8 cellular contexts compared by ENCODE assay signal in the genomic region with DNA sequence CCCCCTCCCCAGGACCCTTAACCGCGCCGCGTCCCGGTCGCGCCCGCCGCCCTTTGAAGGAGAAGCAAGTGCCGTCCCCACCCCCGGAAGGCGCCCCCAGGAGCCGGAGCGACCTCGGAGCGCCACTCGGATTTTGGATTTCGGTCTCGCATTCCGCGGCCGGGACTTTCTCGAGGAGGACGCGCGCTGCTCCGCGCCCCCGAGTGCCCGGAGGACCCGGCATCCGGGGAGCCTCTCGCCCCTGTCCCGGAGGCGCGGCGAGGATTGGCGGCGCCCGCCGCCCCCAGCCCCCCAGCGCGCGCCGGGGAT. TPM values are rescaled to one million over a fixed set of nuclear protein-coding genes. Genes with fewer than 3 reads are reported as not detected.
DNase-seq lines count a peak whose midpoint lies in the region; ATAC-seq, FAIRE-seq and TF ChIP-seq lines count a peak whose summit lies in the region.

No MANE protein-coding gene starts in this region.

- H3K36me3 ChIP-seq in cardiac muscle cell: peaks cover 16% of the 10 kb centered on the region
- peaks cover 53% of the 10 kb centered on the region; the same call in 1 of the 3 replicates for H3K36me3 ChIP-seq in K562 (ENCODE audit: control insufficient read depth, insufficient read depth, low read length)
- H3K36me3 ChIP-seq in lung (ENCODE audit: control insufficient read depth in 2 of 2, insufficient read depth in 2 of 2, low read length in 2 of 2): peaks cover 13 to 37% of the 10 kb centered on the region in 2 donors
- peaks cover 12 to 36% (median 26%) of the 10 kb centered on the region in 4 donors for H3K36me3 ChIP-seq in upper lobe of left lung

- H3K79me2 ChIP-seq in K562 (ENCODE audit: control insufficient read depth, insufficient read depth, low read length): peaks cover 62% of the 10 kb centered on the region

- no peak for TF ChIP-seq EP300 in K562 (IDR thresholded peaks at IDR 0.05; ENCODE audit: low read length)
- TF ChIP-seq EP300 in upper lobe of left lung (IDR thresholded peaks at IDR 0.05): no peak

- CTCF ChIA-PET in K562 (lab: Yijun Ruan, JAX; ENCODE audit: low intra/inter-chr PET ratio): interaction anchor here (0.7 kb wide), 1 partner anchor 162 kb away, joined by 6 read pairs; no protein-coding TSS in a partner anchor

- peak overlapping the region; percentile 79 to 96 for H3K9ac ChIP-seq in K562 (ENCODE audit: insufficient read depth in 1 of 2, low read depth in 2 of 2, low read length in 2 of 2)

- TF ChIP-seq CTCF in cardiac muscle cell (IDR thresholded peaks at IDR 0.05; ENCODE audit: low read depth, low read length) (no peak), K562 (IDR thresholded peaks at IDR 0.05 in 2 of 3, conservative IDR thresholded peaks at IDR 0.05 in 1 of 3; ENCODE audit: insufficient read depth in 2 of 3, low read depth in 1 of 3, low read length in 3 of 3) (no peak), lung (IDR thresholded peaks at IDR 0.05; ENCODE audit: control extremely low read depth, extremely low read depth) (no peak), upper lobe of left lung (IDR thresholded peaks at IDR 0.05) (peak in 1 of 6 experiments; percentile 4)

- H2AFZ ChIP-seq in K562 (ENCODE audit: low read depth, low read length): no peak overlapping the region

- H4K20me1 ChIP-seq in K562 (replicated peaks; ENCODE audit: control insufficient read depth, insufficient read depth, low read length): 0 out of 2 replicates have a peak, but pooled peaks cover under 1% of the 10 kb centered on the region

- in situ Hi-C loops in K562 (cut with MboI): loop anchor here (25.0 kb wide), 1 partner anchor 488 kb away; a partner anchor contains a TSS

- POLR2A ChIA-PET in K562 (lab: Yijun Ruan, JAX): interaction anchor here (0.6 to 1.0 kb wide), 3 partner anchors 17 to 340 kb away, joined by 3 to 8 read pairs (median 4); a partner anchor contains a TSS

- ATAC-seq in K562: no peak
- no peak for ATAC-seq in lung (ENCODE audit: insufficient read depth, low FRiP score)
- no peak for ATAC-seq in upper lobe of left lung (ENCODE audit: low FRiP score in 2 of 2)
- no peak for ATAC-seq in GM21423 (IDR thresholded peaks at IDR 0.05; ENCODE audit: unreplicated experiment)

- no peaks in the 10 kb centered on the region for H3K9me3 ChIP-seq in cardiac muscle cell (ENCODE audit: low read depth)
- no peaks in the 10 kb centered on the region for H3K9me3 ChIP-seq in K562 (replicated peaks; ENCODE audit: control insufficient read depth, insufficient read depth, low read depth, low read length)
- no peaks in the 10 kb centered on the region for H3K9me3 ChIP-seq in lung (ENCODE audit: control insufficient read depth in 2 of 2, insufficient read depth in 1 of 2, low read length in 1 of 2)
- H3K9me3 ChIP-seq in upper lobe of left lung: peaks cover 0 to 4% (median 0%) of the 10 kb centered on the region in 4 donors

- no peaks in the 10 kb centered on the region for H3K27me3 ChIP-seq in cardiac muscle cell
- H3K27me3 ChIP-seq in K562 (ENCODE audit: control insufficient read depth in 2 of 2, insufficient read depth in 2 of 2, low read length in 2 of 2): no peaks in the 10 kb centered on the region
- H3K27me3 ChIP-seq in lung (ENCODE audit: control insufficient read depth, insufficient read depth): no peaks in the 10 kb centered on the region
- H3K27me3 ChIP-seq in upper lobe of left lung: no peaks in the 10 kb centered on the region

- H3K4me3 ChIP-seq in cardiac muscle cell (peak overlapping the region; percentile 92), K562 (peak overlapping the region; percentile 93), lung (peak overlapping the region; percentile 94), upper lobe of left lung (peak overlapping the region; percentile 75 to 97 (median 92))

- H3K4me2 ChIP-seq in K562 (ENCODE audit: insufficient read depth, low read length): peak overlapping the region; percentile 84

- peak overlapping the region; percentile 91 for H3K27ac ChIP-seq in cardiac muscle cell
- peak overlapping the region; percentile 82 for H3K27ac ChIP-seq in K562 (ENCODE audit: extremely low read depth, low read depth, low read length)
- peak overlapping the region; percentile 92 to 98 for H3K27ac ChIP-seq in lung (ENCODE audit: low read depth in 1 of 2, low read length in 1 of 2)
- H3K27ac ChIP-seq in upper lobe of left lung: peak overlapping the region; percentile 97 to 100 (median 100)

- no peak for FAIRE-seq in K562 (lab: Jason Lieb, UNC)

- intact Hi-C loops in cardiac septum (cut with DNase I): loop anchor here (1.0 kb wide), 1 partner anchor 16 kb away; no protein-coding TSS in a partner anchor
- intact Hi-C loops in K562 (cut with micrococcal nuclease): loop anchor here (1.0 kb wide), 1 partner anchor 16 kb away; no protein-coding TSS in a partner anchor

- H3K4me1 ChIP-seq in cardiac muscle cell (ENCODE audit: low read depth): peaks cover 14% of the 10 kb centered on the region
- H3K4me1 ChIP-seq in K562 (replicated peaks in 1 of 2; ENCODE audit: control insufficient read depth in 2 of 2, insufficient read depth in 2 of 2, low read length in 2 of 2): peaks cover 37 to 95% of the 10 kb centered on the region in 2 experiments
- H3K4me1 ChIP-seq in lung (ENCODE audit: control insufficient read depth in 2 of 2, insufficient read depth in 2 of 2, low read length in 2 of 2): peaks cover 7 to 30% of the 10 kb centered on the region in 2 donors
- H3K4me1 ChIP-seq in upper lobe of left lung: peaks cover 45 to 64% (median 57%) of the 10 kb centered on the region in 4 donors

- DNase-seq in cardiac muscle cell (ENCODE audit: low read depth in 1 of 2, low spot score in 1 of 2) (no peak), cardiac septum (ENCODE audit: low spot score) (no peak), K562 (ENCODE audit: extremely low read depth in 1 of 4, low spot score in 3 of 4) (no peak), lung (ENCODE audit: low spot score) (no peak), upper lobe of left lung (no peak), NCI-H2196 treated with DMSO at 0.1 percent for 48 hours (lab: John Stamatoyannopoulos, UW; ENCODE audit: unreplicated experiment) (no peak), EL (no peak)

- TF ChIP-seq RAD21 in K562 (CRISPR knock-in tag; conservative IDR thresholded peaks at IDR 0.05 in 1 of 2, IDR thresholded peaks at IDR 0.05 in 1 of 2): no peak

- WGBS in K562 (ENCODE audit: insufficient coverage, low coverage, missing lambda C conversion rate): 0% methylated on average over 15 of the region's 45 CpGs
- 0 to 1% methylated on average over 33 to 45 of the region's 45 CpGs for WGBS in lung, 2 donors
- WGBS in upper lobe of left lung, 2 donors: 0% methylated on average over 6 of the region's 45 CpGs; no CpG with 5 or more reads in 1 of the 2 donors

- BruUV-seq in K562 (replicated peaks; lab: Mats Ljungman, UMichigan): no TSS peak

- H3K9me1 ChIP-seq in K562 (ENCODE audit: control insufficient read depth, insufficient read depth, low read length): no peaks in the 10 kb centered on the region

- no peak for TF ChIP-seq POLR2A in K562 (conservative IDR thresholded peaks at IDR 0.05)
- peak in 1 of 4 donors; percentile 7 for TF ChIP-seq POLR2A in upper lobe of left lung (IDR thresholded peaks at IDR 0.05)

RNA-seq across cellular contexts. Expression of a gene that starts 1.6 kb away (rescaled TPM):
- total RNA-seq in cardiac muscle cell (45.6 and 89.2 TPM in 2 replicates), cardiac septum (97.5 TPM), K562 (2014; rRNA removed) (13.5 and 20.8 TPM in 2 replicates), K562 (2014; rRNA removed; fragmentation: Illumina TruSeq; extraction: Trizol) (3.9 and 4.8 TPM in 2 replicates), K562 (2015; rRNA removed; fragmentation: Illumina TruSeq; extraction: Trizol) (10.1 and 11.0 TPM in 2 replicates), K562 (2021) (120 and 121 TPM in 2 replicates), lung (100 to 1,000 TPM in 1 of 2 donors, 10 to 100 TPM in 1; 39.7 to 185 TPM), upper lobe of left lung (100 to 1,000 TPM in 2 of 6 donors, 10 to 100 TPM in 4; 33.5 to 176 (median 75.9) TPM)
- polyA plus RNA-seq in cardiac muscle cell (58.1 and 76.0 TPM in 2 replicates), K562 (2011; rRNA removed) (7.0 and 10.2 TPM in 2 replicates), K562 (2014; fragmentation: Illumina TruSeq; extraction: Trizol) (20.5 and 38.3 TPM in 2 replicates), K562 (2014; fragmentation: Nextera tagmentation; extraction: Ambion mirVana) (1 to 10 TPM in 1 of 2 experiments, under 1 TPM in 1; 0.17 to 1.5 TPM), K562 (2014; rRNA removed) (41.3 and 44.6 TPM in 2 replicates), lung (10 to 100 TPM; 49.3 to 68.0 TPM)
- total RNA-seq in K562 (2011; cell fraction: chromatin; rRNA removed; ENCODE audit: low replicate concordance): 30.7 and 106 TPM in 2 replicates
- total RNA-seq in K562 (2011; cell fraction: nucleolus; rRNA removed): 81.7 and 90.7 TPM in 2 replicates
- 55.1 and 88.1 TPM in 2 replicates for total RNA-seq in K562 (2011; cell fraction: nucleoplasm; rRNA removed)
- 14.0 and 26.8 TPM in 2 replicates for polyA plus RNA-seq in K562 (2011; cell fraction: cytosol; rRNA removed)
- polyA plus RNA-seq in K562 (2011; cell fraction: nucleus; rRNA removed): 44.8 and 87.0 TPM in 2 replicates
- 29.5 and 39.8 TPM in 2 replicates for polyA plus RNA-seq in K562 (2012)
- polyA minus RNA-seq in K562 (2011; rRNA and poly(A)+ RNA removed): 2.7 and 3.0 TPM in 2 replicates
- polyA minus RNA-seq in K562 (2011; cell fraction: cytosol; rRNA and poly(A)+ RNA removed): 29.9 and 43.2 TPM in 2 replicates
- polyA minus RNA-seq in K562 (2011; cell fraction: nucleus; rRNA and poly(A)+ RNA removed): 28.0 and 34.2 TPM in 2 replicates

RNA-seq across cellular contexts. Expression of a gene that starts 8.4 kb away (rescaled TPM):
- total RNA-seq in cardiac muscle cell (188 and 355 TPM in 2 replicates), cardiac septum (486 TPM), K562 (2014; rRNA removed) (135 and 145 TPM in 2 replicates), K562 (2014; rRNA removed; fragmentation: Illumina TruSeq; extraction: Trizol) (3.9 and 4.6 TPM in 2 replicates), K562 (2015; rRNA removed; fragmentation: Illumina TruSeq; extraction: Trizol) (65.2 and 73.0 TPM in 2 replicates), K562 (2021) (409 and 434 TPM in 2 replicates), lung (100 to 1,000 TPM in 1 of 2 donors, 10 to 100 TPM in 1; 27.1 to 217 TPM), upper lobe of left lung (100 to 1,000 TPM in 3 of 6 donors, 10 to 100 TPM in 3; 56.0 to 187 (median 113) TPM)
- polyA plus RNA-seq in cardiac muscle cell (505 and 638 TPM in 2 replicates), K562 (2011; rRNA removed) (36.8 and 58.7 TPM in 2 replicates), K562 (2014; fragmentation: Illumina TruSeq; extraction: Trizol) (18.7 and 106 TPM in 2 replicates), K562 (2014; fragmentation: Nextera tagmentation; extraction: Ambion mirVana) (10 to 100 TPM in 1 of 2 experiments, 1 to 10 TPM in 1; 9.7 to 23.3 TPM), K562 (2014; rRNA removed) (233 and 236 TPM in 2 replicates), lung (100 to 1,000 TPM; 157 to 266 TPM)
- total RNA-seq in K562 (2011; cell fraction: chromatin; rRNA removed; ENCODE audit: low replicate concordance): 42.1 and 110 TPM in 2 replicates
- 116 and 129 TPM in 2 replicates for total RNA-seq in K562 (2011; cell fraction: nucleolus; rRNA removed)
- total RNA-seq in K562 (2011; cell fraction: nucleoplasm; rRNA removed): 74.0 and 85.6 TPM in 2 replicates
- polyA plus RNA-seq in K562 (2011; cell fraction: cytosol; rRNA removed): 119 and 471 TPM in 2 replicates
- polyA plus RNA-seq in K562 (2011; cell fraction: nucleus; rRNA removed): 90.5 and 137 TPM in 2 replicates
- 278 and 318 TPM in 2 replicates for polyA plus RNA-seq in K562 (2012)
- polyA minus RNA-seq in K562 (2011; rRNA and poly(A)+ RNA removed): 16.5 and 29.9 TPM in 2 replicates
- polyA minus RNA-seq in K562 (2011; cell fraction: cytosol; rRNA and poly(A)+ RNA removed): 115 and 175 TPM in 2 replicates
- 28.8 and 35.8 TPM in 2 replicates for polyA minus RNA-seq in K562 (2011; cell fraction: nucleus; rRNA and poly(A)+ RNA removed)

RNA-seq across cellular contexts. Expression of a gene that starts 12.1 kb away (rescaled TPM):
- total RNA-seq in cardiac muscle cell (21.1 and 29.1 TPM in 2 replicates), cardiac septum (1.9 TPM), K562 (2014; rRNA removed) (3.7 and 3.8 TPM in 2 replicates), K562 (2014; rRNA removed; fragmentation: Illumina TruSeq; extraction: Trizol) (0.18 TPM in 1 of 2 replicates, not detected in the other), K562 (2015; rRNA removed; fragmentation: Illumina TruSeq; extraction: Trizol) (1.3 and 1.4 TPM in 2 replicates), K562 (2021) (6.6 and 8.9 TPM in 2 replicates), lung (under 1 TPM; 0.23 to 0.83 TPM), upper lobe of left lung (1 to 10 TPM in 3 of 6 donors, under 1 TPM in 1, not detected in 2; 0.30 to 1.8 (median 1.0) TPM)
- polyA plus RNA-seq in cardiac muscle cell (22.1 and 30.6 TPM in 2 replicates), K562 (2011; rRNA removed) (0.98 and 1.2 TPM in 2 replicates), K562 (2014; fragmentation: Illumina TruSeq; extraction: Trizol) (0.25 and 2.3 TPM in 2 replicates), K562 (2014; fragmentation: Nextera tagmentation; extraction: Ambion mirVana) (under 1 TPM in 1 of 2 experiments, not detected in 1; 0.03 TPM), K562 (2014; rRNA removed) (5.8 and 6.3 TPM in 2 replicates), lung (under 1 TPM; 0.41 to 0.77 TPM)
- total RNA-seq in K562 (2011; cell fraction: chromatin; rRNA removed; ENCODE audit: low replicate concordance): 2.8 and 13.5 TPM in 2 replicates
- 11.4 and 15.2 TPM in 2 replicates for total RNA-seq in K562 (2011; cell fraction: nucleolus; rRNA removed)
- total RNA-seq in K562 (2011; cell fraction: nucleoplasm; rRNA removed): 4.2 and 6.2 TPM in 2 replicates
- 0.84 and 4.5 TPM in 2 replicates for polyA plus RNA-seq in K562 (2011; cell fraction: cytosol; rRNA removed)
- 8.2 and 25.4 TPM in 2 replicates for polyA plus RNA-seq in K562 (2011; cell fraction: nucleus; rRNA removed)
- 3.1 and 3.3 TPM in 2 replicates for polyA plus RNA-seq in K562 (2012)
- polyA minus RNA-seq in K562 (2011; rRNA and poly(A)+ RNA removed): 0.11 and 0.15 TPM in 2 replicates
- 2.9 and 3.0 TPM in 2 replicates for polyA minus RNA-seq in K562 (2011; cell fraction: cytosol; rRNA and poly(A)+ RNA removed)
- polyA minus RNA-seq in K562 (2011; cell fraction: nucleus; rRNA and poly(A)+ RNA removed): 3.0 and 3.8 TPM in 2 replicates

RNA-seq across cellular contexts. Expression of a gene that starts 19.2 kb away (rescaled TPM):
- total RNA-seq in cardiac muscle cell: 1,112 and 2,236 TPM in 2 replicates
- polyA plus RNA-seq in cardiac muscle cell: 716 and 851 TPM in 2 replicates
- total RNA-seq in cardiac septum: 318 TPM
- total RNA-seq in K562 (2011; cell fraction: chromatin; rRNA removed; ENCODE audit: low replicate concordance): 283 and 504 TPM in 2 replicates
- total RNA-seq in K562 (2011; cell fraction: nucleolus; rRNA removed): 457 and 483 TPM in 2 replicates
- 431 and 450 TPM in 2 replicates for total RNA-seq in K562 (2011; cell fraction: nucleoplasm; rRNA removed)
- 168 and 249 TPM in 2 replicates for total RNA-seq in K562 (2014; rRNA removed)
- total RNA-seq in K562 (2014; rRNA removed; fragmentation: Illumina TruSeq; extraction: Trizol): 189 and 200 TPM in 2 replicates
- 176 and 206 TPM in 2 replicates for total RNA-seq in K562 (2015; rRNA removed; fragmentation: Illumina TruSeq; extraction: Trizol)
- 181 and 222 TPM in 2 replicates for total RNA-seq in K562 (2021)
- polyA plus RNA-seq in K562 (2011; rRNA removed): 124 and 166 TPM in 2 replicates
- 92.3 and 201 TPM in 2 replicates for polyA plus RNA-seq in K562 (2011; cell fraction: cytosol; rRNA removed)
- polyA plus RNA-seq in K562 (2011; cell fraction: nucleus; rRNA removed): 882 and 1,025 TPM in 2 replicates
- polyA plus RNA-seq in K562 (2012): 288 and 291 TPM in 2 replicates
- polyA plus RNA-seq in K562 (2014; fragmentation: Illumina TruSeq; extraction: Trizol): 222 and 345 TPM in 2 replicates
- polyA plus RNA-seq in K562 (2014; fragmentation: Nextera tagmentation; extraction: Ambion mirVana): 10 to 100 TPM; 20.5 to 21.4 TPM
- 306 and 327 TPM in 2 replicates for polyA plus RNA-seq in K562 (2014; rRNA removed)
- polyA minus RNA-seq in K562 (2011; rRNA and poly(A)+ RNA removed): 46.9 and 50.4 TPM in 2 replicates
- polyA minus RNA-seq in K562 (2011; cell fraction: cytosol; rRNA and poly(A)+ RNA removed): 50.4 and 50.8 TPM in 2 replicates
- 117 and 135 TPM in 2 replicates for polyA minus RNA-seq in K562 (2011; cell fraction: nucleus; rRNA and poly(A)+ RNA removed)
- 100 to 1,000 TPM; 435 to 443 TPM for total RNA-seq in lung
- polyA plus RNA-seq in lung: 100 to 1,000 TPM; 313 to 488 TPM
- total RNA-seq in upper lobe of left lung: 1,000 to 10,000 TPM in 1 of 6 donors, 100 to 1,000 TPM in 5; 326 to 1,348 (median 441) TPM

RNA-seq across cellular contexts. Expression of a gene that starts 25.4 kb away (rescaled TPM):
- total RNA-seq in cardiac muscle cell (31.2 and 44.9 TPM in 2 replicates), cardiac septum (20.0 TPM), K562 (2014; rRNA removed) (72.2 and 108 TPM in 2 replicates), K562 (2014; rRNA removed; fragmentation: Illumina TruSeq; extraction: Trizol) (1.3 and 2.8 TPM in 2 replicates), K562 (2015; rRNA removed; fragmentation: Illumina TruSeq; extraction: Trizol) (40.3 and 42.6 TPM in 2 replicates), K562 (2021) (81.9 and 85.0 TPM in 2 replicates), lung (10 to 100 TPM; 17.5 to 66.5 TPM), upper lobe of left lung (10 to 100 TPM; 43.0 to 85.3 (median 59.6) TPM)
- polyA plus RNA-seq in cardiac muscle cell (34.0 and 34.4 TPM in 2 replicates), K562 (2011; rRNA removed) (20.3 and 30.4 TPM in 2 replicates), K562 (2014; fragmentation: Illumina TruSeq; extraction: Trizol) (11.7 and 56.4 TPM in 2 replicates), K562 (2014; fragmentation: Nextera tagmentation; extraction: Ambion mirVana) (1 to 10 TPM in 1 of 2 experiments, under 1 TPM in 1; 0.66 to 2.7 TPM), K562 (2014; rRNA removed) (89.6 and 119 TPM in 2 replicates), lung (10 to 100 TPM; 72.3 to 89.3 TPM)
- 6.3 and 26.6 TPM in 2 replicates for total RNA-seq in K562 (2011; cell fraction: chromatin; rRNA removed; ENCODE audit: low replicate concordance)
- total RNA-seq in K562 (2011; cell fraction: nucleolus; rRNA removed): 40.9 and 47.0 TPM in 2 replicates
- total RNA-seq in K562 (2011; cell fraction: nucleoplasm; rRNA removed): 20.7 and 26.9 TPM in 2 replicates
- polyA plus RNA-seq in K562 (2011; cell fraction: cytosol; rRNA removed): 58.0 and 177 TPM in 2 replicates
- 28.1 and 53.8 TPM in 2 replicates for polyA plus RNA-seq in K562 (2011; cell fraction: nucleus; rRNA removed)
- 65.9 and 75.4 TPM in 2 replicates for polyA plus RNA-seq in K562 (2012)
- polyA minus RNA-seq in K562 (2011; rRNA and poly(A)+ RNA removed): 4.8 and 6.1 TPM in 2 replicates
- polyA minus RNA-seq in K562 (2011; cell fraction: cytosol; rRNA and poly(A)+ RNA removed): 19.6 and 23.7 TPM in 2 replicates
- 12.0 and 12.8 TPM in 2 replicates for polyA minus RNA-seq in K562 (2011; cell fraction: nucleus; rRNA and poly(A)+ RNA removed)
